ENCODE assay signal across 1 cellular context in genomic region chr10:51257511-51258248, GRCh38.
TF ChIP-seq lines count a peak whose summit lies in the region.

No MANE protein-coding gene starts in this region.

TF ChIP-seq in WTC11, 78 proteins besides CTCF, POLR2A, EP300 and RAD21 (continued from another document):
- TF ChIP-seq ZNF423 (CRISPR knock-in tag; IDR thresholded peaks at IDR 0.05) (no peak), ZNF532 (CRISPR knock-in tag; IDR thresholded peaks at IDR 0.05; ENCODE audit: borderline replicate concordance) (no peak), CDX4 (CRISPR knock-in tag; IDR thresholded peaks at IDR 0.05; ENCODE audit: borderline replicate concordance) (no peak), HMGXB4 (CRISPR knock-in tag; IDR thresholded peaks at IDR 0.05) (no peak)
- TF ChIP-seq, protein P1, sequence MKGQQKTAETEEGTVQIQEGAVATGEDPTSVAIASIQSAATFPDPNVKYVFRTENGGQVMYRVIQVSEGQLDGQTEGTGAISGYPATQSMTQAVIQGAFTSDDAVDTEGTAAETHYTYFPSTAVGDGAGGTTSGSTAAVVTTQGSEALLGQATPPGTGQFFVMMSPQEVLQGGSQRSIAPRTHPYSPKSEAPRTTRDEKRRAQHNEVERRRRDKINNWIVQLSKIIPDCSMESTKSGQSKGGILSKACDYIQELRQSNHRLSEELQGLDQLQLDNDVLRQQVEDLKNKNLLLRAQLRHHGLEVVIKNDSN (CRISPR knock-in tag; IDR thresholded peaks at IDR 0.05) = no peak
